In the genomic region with DNA sequence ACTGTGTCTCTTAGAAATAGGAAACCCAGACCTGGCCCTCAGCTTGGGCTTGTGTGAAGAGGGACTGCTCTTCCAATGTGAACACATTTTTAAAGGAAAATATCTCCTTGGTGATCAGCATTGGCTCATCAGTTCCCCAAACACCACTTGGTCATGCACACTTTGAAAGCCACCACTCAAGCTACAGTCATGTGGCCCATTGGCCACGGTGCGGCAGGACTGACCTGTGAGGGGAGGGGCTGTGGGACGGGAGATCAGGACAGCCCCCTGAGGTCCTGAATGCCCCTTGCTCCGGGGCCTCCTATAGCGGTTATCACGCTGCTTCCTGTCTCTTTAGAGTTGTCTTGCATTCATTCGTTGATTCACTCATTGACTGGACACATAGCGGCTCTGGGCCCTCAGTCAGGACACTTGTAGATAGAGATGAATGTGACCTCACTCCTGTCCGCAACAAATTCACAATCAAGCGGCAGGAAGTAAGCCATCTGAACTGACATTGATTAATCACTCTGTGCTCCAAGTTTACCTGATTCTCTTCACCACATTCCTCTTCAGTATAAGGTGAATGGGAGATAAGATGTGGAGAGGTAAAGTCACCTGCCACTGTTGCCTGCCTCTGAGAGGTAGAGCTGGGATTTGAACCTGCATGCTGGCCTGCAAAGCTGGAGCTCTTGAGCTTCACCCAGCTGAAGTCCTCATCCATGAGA, we compare ENCODE assay signal across 12 cellular contexts.
DNase-seq lines count a peak whose midpoint lies in the region; ATAC-seq and TF ChIP-seq lines count a peak whose summit lies in the region.
"Had no signal": no experiment of that assay in that cellular context is flagged by ENCODE, and none has a peak within 500 bp of the region (broad histone marks: within the 10 kb centered on the region; RNA-seq: fewer than 3 reads in every experiment).

No MANE protein-coding gene starts in this region.

- H3K14ac ChIP-seq in IMR-90 (replicated peaks; ENCODE audit: low read depth, low read length), result 0 out of 2 replicates have a peak overlapping the region, but pooled peaks have one; percentile 34
- H3K14ac ChIP-seq in mesenchymal stem cell (ENCODE audit: low read length in 2 of 2), result no peak overlapping the region

- H3K4me2 ChIP-seq in IMR-90 (ENCODE audit: low read depth, low read length), result no peak overlapping the region
- H3K4me2 ChIP-seq in mesenchymal stem cell (ENCODE audit: low read length, poor library complexity, severe bottlenecking), result no peak overlapping the region
- H3K4me2 ChIP-seq: BLaER1 treated with 17β-estradiol and CSF1 and Interleukin-3, amounts not matched to agents 10 nM and 100 nM had no signal

- H3K36me3 ChIP-seq in IMR-90 (ENCODE audit: control insufficient read depth, insufficient read depth, low read length) (peaks cover 41% of the 10 kb centered on the region), colonic mucosa (no peaks in the 10 kb centered on the region), mesenchymal stem cell (ENCODE audit: control insufficient read depth in 1 of 2, insufficient read depth in 2 of 2, low read depth in 1 of 2, low read length in 2 of 2) (peaks cover 0 to 22% of the 10 kb centered on the region in 2 experiments), thyroid gland (peaks cover 0 to 4% of the 10 kb centered on the region in 2 donors)

- no peak for TF ChIP-seq RAD21 in IMR-90 (IDR thresholded peaks at IDR 0.05; ENCODE audit: low read length)

- TF ChIP-seq CTCF in IMR-90 (conservative IDR thresholded peaks at IDR 0.05; ENCODE audit: low read depth, low read length) (no peak), colonic mucosa (IDR thresholded peaks at IDR 0.05) (no peak), thyroid gland (IDR thresholded peaks at IDR 0.05) (no peak)

- no peak overlapping the region for H2AK9ac ChIP-seq in IMR-90 (replicated peaks; ENCODE audit: low read depth, low read length, poor library complexity)

- peak overlapping the region; percentile 32; the same call in 1 of the 2 replicates for H3K27ac ChIP-seq in IMR-90 (ENCODE audit: insufficient read depth, low read length)
- H3K27ac ChIP-seq in colonic mucosa, result no peak overlapping the region
- H3K27ac ChIP-seq in mesenchymal stem cell (ENCODE audit: low read length, poor library complexity, severe bottlenecking), result no peak overlapping the region
- H3K27ac ChIP-seq in thyroid gland, result no peak overlapping the region
- H3K27ac ChIP-seq: BLaER1 treated with 17β-estradiol and CSF1 and Interleukin-3, amounts not matched to agents 10 nM and 100 nM had no signal

- H2AK5ac ChIP-seq in IMR-90 (ENCODE audit: low read depth, low read length), result peak overlapping the region; percentile 76
- peak overlapping the region; percentile 51 for H2AK5ac ChIP-seq in mesenchymal stem cell (ENCODE audit: low read length, severe bottlenecking)

- H3K4me1 ChIP-seq in IMR-90 (ENCODE audit: control insufficient read depth, insufficient read depth, low read length), result peaks cover 25% of the 10 kb centered on the region
- H3K4me1 ChIP-seq in colonic mucosa, result no peaks in the 10 kb centered on the region
- peaks cover 16% of the 10 kb centered on the region for H3K4me1 ChIP-seq in mesenchymal stem cell (ENCODE audit: control insufficient read depth, insufficient read depth, low read depth, low read length)
- H3K4me1 ChIP-seq in thyroid gland, result peaks cover 0 to 10% of the 10 kb centered on the region in 2 donors

- H3K27me3 ChIP-seq in IMR-90 (ENCODE audit: control insufficient read depth, insufficient read depth, low read length) (no peaks in the 10 kb centered on the region), colonic mucosa (no peaks in the 10 kb centered on the region), mesenchymal stem cell (ENCODE audit: control insufficient read depth in 1 of 2, insufficient read depth in 1 of 2, low read length in 2 of 2) (peaks cover 0 to 3% of the 10 kb centered on the region in 2 experiments), thyroid gland (no peaks in the 10 kb centered on the region)

- peak overlapping the region; percentile 57; the same call in 1 of the 2 replicates for H4K91ac ChIP-seq in IMR-90 (ENCODE audit: insufficient read depth, low read depth, low read length)
- H4K91ac ChIP-seq in mesenchymal stem cell (ENCODE audit: low read length), result peak overlapping the region; percentile 52

- H3K9ac ChIP-seq in IMR-90 (ENCODE audit: low read depth, low read length), result no peak overlapping the region
- H3K9ac ChIP-seq in colonic mucosa (ENCODE audit: low read depth in 2 of 2, low read length in 2 of 2), result peak overlapping the region in 1 of 2 donors; percentile 17
- H3K9ac ChIP-seq in mesenchymal stem cell (ENCODE audit: low read length), result no peak overlapping the region
- H3K9ac ChIP-seq: BLaER1 treated with 17β-estradiol and CSF1 and Interleukin-3, amounts not matched to agents 10 nM and 100 nM had no signal

- H4K8ac ChIP-seq in IMR-90 (ENCODE audit: low read depth in 2 of 2, low read length in 2 of 2) (no peak overlapping the region; a peak in 2 of 4 replicates), mesenchymal stem cell (ENCODE audit: low read length) (no peak overlapping the region)

- H3K79me1 ChIP-seq in IMR-90 (ENCODE audit: low read depth in 1 of 2, low read length in 2 of 2) (peaks cover 0 to 15% of the 10 kb centered on the region in 2 experiments; a peak in 3 of 4 replicates), mesenchymal stem cell (replicated peaks; ENCODE audit: low read length, poor library complexity, severe bottlenecking) (no peaks in the 10 kb centered on the region)

- ATAC-seq in IMR-90 (ENCODE audit: low read depth), result no peak
- ATAC-seq in GM21360 (IDR thresholded peaks at IDR 0.05; ENCODE audit: unreplicated experiment), result no peak
- ATAC-seq: CD8-positive, alpha-beta T cell had no signal

- H3K9me3 ChIP-seq in IMR-90 (ENCODE audit: control insufficient read depth, insufficient read depth, low read length) (no peaks in the 10 kb centered on the region), colonic mucosa (no peaks in the 10 kb centered on the region), mesenchymal stem cell (ENCODE audit: control insufficient read depth, low read length) (no peaks in the 10 kb centered on the region), thyroid gland (no peaks in the 10 kb centered on the region)

- H3K56ac ChIP-seq in IMR-90 (ENCODE audit: extremely low read depth, insufficient read depth, low read length), result no peak overlapping the region

- H2BK5ac ChIP-seq in IMR-90 (ENCODE audit: low read depth, low read length, poor library complexity, severe bottlenecking) (peak overlapping the region; percentile 29), mesenchymal stem cell (ENCODE audit: low read depth, low read length, poor library complexity, severe bottlenecking) (no peak overlapping the region)

- H2BK120ac ChIP-seq in IMR-90 (ENCODE audit: low read depth, low read length) (peak overlapping the region; percentile 52; the same call in 1 of the 2 replicates), mesenchymal stem cell (ENCODE audit: low read depth, low read length) (no peak overlapping the region)

- no CpG with 5 or more reads among the region's 10 CpGs for WGBS in IMR-90 (ENCODE audit: extremely low coverage in 2 of 2, insufficient read length in 1 of 2), 2 experiments
- WGBS in mesenchymal stem cell, result 94% methylated on average over 9 of the region's 10 CpGs
- WGBS in thyroid gland, 2 donors, result 77 to 86% methylated on average over 7 to 10 of the region's 10 CpGs

- TF ChIP-seq POLR2A in IMR-90 (IDR thresholded peaks at IDR 0.05; ENCODE audit: low read depth, low read length), result no peak
- no peak for TF ChIP-seq POLR2A in thyroid gland (IDR thresholded peaks at IDR 0.05)

- peaks cover 27% of the 10 kb centered on the region for H3K9me1 ChIP-seq in IMR-90 (ENCODE audit: insufficient read depth, low read length)

- no peak overlapping the region for H2BK12ac ChIP-seq in mesenchymal stem cell (ENCODE audit: low read length in 2 of 2)

- H3K18ac ChIP-seq in IMR-90 (ENCODE audit: low read depth, low read length) (no peak overlapping the region; the same call in 1 of the 2 replicates), mesenchymal stem cell (ENCODE audit: low read depth in 1 of 2, low read length in 2 of 2) (no peak overlapping the region)

- H3K4me3 ChIP-seq in IMR-90 (ENCODE audit: insufficient read depth, low read depth, low read length) (no peak overlapping the region), colonic mucosa (no peak overlapping the region), mesenchymal stem cell (ENCODE audit: insufficient read depth in 1 of 2, low read depth in 1 of 2, low read length in 2 of 2) (no peak overlapping the region), thyroid gland (replicated peaks in 1 of 3) (no peak overlapping the region)
- H3K4me3 ChIP-seq: BLaER1 treated with 17β-estradiol and CSF1 and Interleukin-3, amounts not matched to agents 10 nM and 100 nM had no signal

- intact Hi-C loops in IMR-90 (cut with micrococcal nuclease), result loop anchor here (5.0 kb wide), 1 partner anchor 90 kb away; a partner anchor contains a TSS
- intact Hi-C loops in colonic mucosa (cut with DNase I), result no loop called here
- intact Hi-C loops in thyroid gland (cut with DNase I), result no loop called here

- H3K23ac ChIP-seq in IMR-90 (ENCODE audit: low read depth, low read length), result no peak overlapping the region
- no peak overlapping the region for H3K23ac ChIP-seq in mesenchymal stem cell (ENCODE audit: low read length in 2 of 2)

- CTCF ChIA-PET in IMR-90 (lab: Yijun Ruan, JAX), result no interaction called here

- H2BK15ac ChIP-seq in IMR-90 (ENCODE audit: low read depth, low read length), result peak overlapping the region; percentile 93; the same call in 2 of the 3 replicates
- no peak overlapping the region for H2BK15ac ChIP-seq in mesenchymal stem cell (ENCODE audit: low read depth, poor library complexity, severe bottlenecking)

- in situ Hi-C loops in IMR-90 (cut with MboI; ENCODE audit: low sequenced_read_pairs), result loop anchor here (5.0 kb wide), 1 partner anchor 120 kb away; no protein-coding TSS in a partner anchor

- POLR2A ChIA-PET in IMR-90 (lab: Charles Lee; ENCODE audit: unreplicated experiment), result no interaction called here

- no peak for DNase-seq in IMR-90
- peak; percentile 11 for DNase-seq in colonic mucosa
- DNase-seq in mesenchymal stem cell, result no peak
- DNase-seq in thyroid gland, result peak; percentile 56 to 67
- DNase-seq in activated gamma-delta T cell (lab: John Stamatoyannopoulos, UW), result no peak
- DNase-seq: Calu3, DMS79 treated with DMSO at 0.1 percent for 48 hours, GF-D8, H9 had no signal

- peaks cover 6% of the 10 kb centered on the region; the same call in 1 of the 2 replicates for H4K20me1 ChIP-seq in IMR-90 (ENCODE audit: insufficient read depth, low read length)
- H4K20me1 ChIP-seq: BLaER1 treated with 17β-estradiol and CSF1 and Interleukin-3, amounts not matched to agents 10 nM and 100 nM had no signal

- H2BK20ac ChIP-seq in IMR-90 (ENCODE audit: low read depth, low read length), result peak overlapping the region; percentile 20; the same call in 1 of the 2 replicates

- H2AFZ ChIP-seq in IMR-90 (replicated peaks; ENCODE audit: low read length, poor library complexity) (no peak overlapping the region), mesenchymal stem cell (ENCODE audit: low read depth, low read length) (no peak overlapping the region)

- no TSS peak for BruUV-seq in IMR-90 (replicated peaks; lab: Mats Ljungman, UMichigan)

- H4K5ac ChIP-seq in IMR-90 (ENCODE audit: low read depth, low read length), result peak overlapping the region; percentile 17; the same call in 1 of the 2 replicates

- dilution Hi-C loops in IMR-90 (cut with HindIII; ENCODE audit: low sequenced_read_pairs, unreplicated experiment), result no loop called here

- H3K4ac ChIP-seq in IMR-90 (ENCODE audit: low read depth, low read length) (peak overlapping the region; percentile 29), mesenchymal stem cell (ENCODE audit: low read depth in 1 of 2, low read length in 2 of 2) (no peak overlapping the region)

Comparison
In these comparisons a context has a peak if more than half of its experiments do, and no peak if none do; other contexts are left out.
1. DNase-seq: peak in colonic mucosa (single experiment) and thyroid gland (2 of 2); none in IMR-90 (single experiment), mesenchymal stem cell (single experiment) and activated gamma-delta T cell (single experiment).